In the genomic region with DNA sequence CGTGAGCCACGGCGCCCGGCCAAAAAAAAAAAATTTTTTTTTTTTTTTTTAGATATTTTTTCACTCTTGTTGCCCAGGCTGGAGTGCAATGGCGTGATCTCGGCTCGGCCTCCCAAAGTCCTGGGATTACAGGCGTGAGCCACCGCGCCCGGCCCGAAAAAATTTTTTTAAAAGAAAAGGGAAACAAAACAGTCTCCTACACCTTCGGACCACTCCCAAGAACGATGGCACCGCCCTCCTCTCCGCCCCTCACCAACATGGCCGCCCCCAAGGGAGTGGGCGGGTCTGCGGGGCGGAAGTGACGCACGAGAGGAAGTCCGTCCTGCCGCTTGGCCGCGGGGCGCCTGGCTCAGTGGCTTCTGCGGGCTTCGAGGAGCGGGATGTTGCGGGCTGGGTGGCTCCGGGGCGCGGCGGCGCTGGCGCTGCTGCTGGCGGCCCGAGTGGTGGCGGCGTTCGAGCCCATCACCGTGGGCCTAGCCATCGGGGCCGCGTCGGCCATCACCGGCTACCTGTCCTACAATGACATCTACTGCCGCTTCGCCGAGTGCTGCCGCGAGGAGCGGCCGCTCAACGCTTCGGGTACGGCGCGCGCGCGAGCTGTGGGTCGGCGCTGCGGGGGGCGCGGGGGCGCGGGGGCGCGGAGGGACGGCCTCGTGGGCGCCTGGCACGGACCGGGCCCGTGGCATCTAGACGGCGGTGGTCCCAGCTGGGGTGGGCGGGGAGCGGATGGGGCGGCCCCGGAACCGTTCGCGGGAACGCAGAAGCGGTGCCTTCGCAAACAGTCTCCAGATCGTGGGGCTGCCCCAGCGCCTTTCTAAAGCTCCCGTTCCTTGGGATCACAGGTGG, we compare ENCODE assay signal across 8 cellular contexts. TPM values are rescaled to one million over a fixed set of nuclear protein-coding genes. Genes with fewer than 3 reads are reported as not detected.
DNase-seq lines count a peak whose midpoint lies in the region; ATAC-seq and TF ChIP-seq lines count a peak whose summit lies in the region.

TSS of gene TOR1B (plus strand) at position 352 of the 846 bp plus-strand sequence. CDS start at position 381, 29 bp downstream.

- H3K27ac Mint-ChIP-seq in activated naive CD8-positive, alpha-beta T cell treated with anti-CD3 and anti-CD28 coated beads, Interleukin-2, amount 10 ng/mL, durations not matched to agents 7 days and 5 days, result peak within 1 kb of the TSS; percentile 94

- 0 out of 2 replicates have a peak within 1 kb of the TSS, but pooled peaks have one; percentile 7 for H3K27ac ChIP-seq in SU-DHL-6 (ENCODE audit: low read depth, low read length)
- peak within 1 kb of the TSS; percentile 49 to 66 for H3K27ac ChIP-seq in ovary
- H3K27ac ChIP-seq in thymus (ENCODE audit: low read depth), result peak within 1 kb of the TSS; percentile 88

- peak; percentile 86 for DNase-seq in NCI-H128 (lab: John Stamatoyannopoulos, UW; ENCODE audit: unreplicated experiment)
- DNase-seq in activated naive CD8-positive, alpha-beta T cell treated with anti-CD3 and anti-CD28 coated beads, Interleukin-2, amount 10 ng/mL, durations not matched to agents 7 days and 5 days, result peak; percentile 98
- peak; percentile 97 for DNase-seq in Right ventricle myocardium inferior (ENCODE audit: missing footprints)
- DNase-seq in ovary, result peak; percentile 90 to 96 (median 94)

- H4K20me1 ChIP-seq in SU-DHL-6 (ENCODE audit: low read depth, low read length), result no peaks in the 10 kb centered on the region

- H3K36me3 Mint-ChIP-seq in activated naive CD8-positive, alpha-beta T cell treated with anti-CD3 and anti-CD28 coated beads, Interleukin-2, amount 10 ng/mL, durations not matched to agents 7 days and 5 days, result peaks cover 28% of the 10 kb centered on the region

- H2AFZ ChIP-seq in SU-DHL-6 (ENCODE audit: low read depth, low read length, severe bottlenecking), result peak within 1 kb of the TSS; percentile 78

- H3K36me3 ChIP-seq in SU-DHL-6 (ENCODE audit: low read length), result no peaks in the 10 kb centered on the region
- H3K36me3 ChIP-seq in ovary, result no peaks in the 10 kb centered on the region
- H3K36me3 ChIP-seq in thymus (ENCODE audit: control insufficient read depth, insufficient read depth), result peaks cover 13% of the 10 kb centered on the region

- H3K9me3 Mint-ChIP-seq in activated naive CD8-positive, alpha-beta T cell treated with anti-CD3 and anti-CD28 coated beads, Interleukin-2, amount 10 ng/mL, durations not matched to agents 7 days and 5 days, result no peaks in the 10 kb centered on the region

- H3K27me3 ChIP-seq in SU-DHL-6 (ENCODE audit: low read length) (no peaks in the 10 kb centered on the region), ovary (no peaks in the 10 kb centered on the region), thymus (ENCODE audit: control insufficient read depth, insufficient read depth) (no peaks in the 10 kb centered on the region)

- no peaks in the 10 kb centered on the region for H3F3A ChIP-seq in SU-DHL-6 (ENCODE audit: insufficient read depth)

- H3K4me2 ChIP-seq in SU-DHL-6 (ENCODE audit: low read depth, low read length, poor library complexity, severe bottlenecking), result peak within 1 kb of the TSS; percentile 86

- ATAC-seq in HG02678 (IDR thresholded peaks at IDR 0.05; ENCODE audit: unreplicated experiment) (peak; percentile 91), Right ventricle myocardium inferior (peak; percentile 99)
- peak; percentile 91 for ATAC-seq in activated naive CD8-positive, alpha-beta T cell treated with anti-CD3 and anti-CD28 coated beads, Interleukin-2, amount 10 ng/mL, durations not matched to agents 7 days and 5 days (ENCODE audit: low read depth)

- TF ChIP-seq EP300 in ovary (IDR thresholded peaks at IDR 0.05), result no peak

- TF ChIP-seq POLR2A in GM10847 (IDR thresholded peaks at IDR 0.05; ENCODE audit: extremely low read depth, insufficient read length) (peak; percentile 72), ovary (IDR thresholded peaks at IDR 0.05) (peak; percentile 60)

- POLR2A ChIA-PET in activated naive CD8-positive, alpha-beta T cell treated with anti-CD3 and anti-CD28 coated beads, Interleukin-2, amount 10 ng/mL, durations not matched to agents 7 days and 5 days (lab: Charles Lee), result interaction anchor here (0.7 to 1.9 kb wide), 13 partner anchors 15 to 663 kb away, joined by 3 to 16 read pairs (median 3); partner anchors contain the start of genes C9orf78 and NTMT1

- H3K27me3 Mint-ChIP-seq in activated naive CD8-positive, alpha-beta T cell treated with anti-CD3 and anti-CD28 coated beads, Interleukin-2, amount 10 ng/mL, durations not matched to agents 7 days and 5 days, result no peaks in the 10 kb centered on the region

- H3K4me3 ChIP-seq in SU-DHL-6 (ENCODE audit: insufficient read depth, low read length, poor library complexity, severe bottlenecking) (peak within 1 kb of the TSS; percentile 70), ovary (peak within 1 kb of the TSS; percentile 90), thymus (ENCODE audit: low read length) (peak within 1 kb of the TSS; percentile 86)

- TF ChIP-seq CTCF in SU-DHL-6 (IDR thresholded peaks at IDR 0.05; ENCODE audit: insufficient read depth, low read length, poor library complexity, severe bottlenecking) (no peak), ovary (IDR thresholded peaks at IDR 0.05) (no peak)

- H3K4me1 ChIP-seq in ovary (ENCODE audit: insufficient read depth) (no peaks in the 10 kb centered on the region), thymus (ENCODE audit: control insufficient read depth, insufficient read depth, low read length) (peaks cover 8% of the 10 kb centered on the region)

- peak within 1 kb of the TSS; percentile 77 for H3K9ac ChIP-seq in SU-DHL-6 (ENCODE audit: low read length)

- WGBS in ovary, 3 donors, result 0 to 1% (median 1%) methylated on average over 82 to 93 of the region's 93 CpGs
- WGBS in thymus, result under 1% methylated on average over 93 of the region's 93 CpGs

- H3K4me3 Mint-ChIP-seq in activated naive CD8-positive, alpha-beta T cell treated with anti-CD3 and anti-CD28 coated beads, Interleukin-2, amount 10 ng/mL, durations not matched to agents 7 days and 5 days, result peak within 1 kb of the TSS; percentile 94

- intact Hi-C loops in Right ventricle myocardium inferior (cut with DNase I) (no loop called here), ovary (cut with DNase I) (no loop called here)

- H3K9me2 ChIP-seq in SU-DHL-6 (replicated peaks; ENCODE audit: insufficient read depth, low read length), result no peaks in the 10 kb centered on the region

- H3K9me3 ChIP-seq in SU-DHL-6 (ENCODE audit: insufficient read depth, low read length) (no peaks in the 10 kb centered on the region), ovary (no peaks in the 10 kb centered on the region), thymus (ENCODE audit: control insufficient read depth) (no peaks in the 10 kb centered on the region)

- H3K79me2 ChIP-seq in SU-DHL-6 (ENCODE audit: insufficient read depth, low read length), result peaks cover 11% of the 10 kb centered on the region

- peaks cover 21% of the 10 kb centered on the region for H3K4me1 Mint-ChIP-seq in activated naive CD8-positive, alpha-beta T cell treated with anti-CD3 and anti-CD28 coated beads, Interleukin-2, amount 10 ng/mL, durations not matched to agents 7 days and 5 days

RNA-seq across cellular contexts. Expression of gene TOR1B, which starts in this region (rescaled TPM):
- total RNA-seq in activated naive CD8-positive, alpha-beta T cell treated with anti-CD3 and anti-CD28 coated beads, Interleukin-2, amount 10 ng/mL, durations not matched to agents 7 days and 5 days, result 10 to 100 TPM; 28.6 TPM
- total RNA-seq in Right ventricle myocardium inferior (10.5 TPM), ovary (10 to 100 TPM; 12.9 to 27.3 (median 16.9) TPM)
- polyA plus RNA-seq in ovary (10 to 100 TPM; 12.2 to 27.5 TPM), thymus (17.9 TPM)

Comparison
In these comparisons a context has a peak if more than half of its experiments do, and no peak if none do; other contexts are left out.
1. Peak in every context shown above with its lines: DNase-seq, ATAC-seq, H3K4me3 ChIP-seq and H3K27ac ChIP-seq.
2. H3K27ac ChIP-seq: peak in every context shown above with its lines; median percentile 88 in thymus; 58 in ovary; 7 in SU-DHL-6.